Comparison of ENCODE assay signal across 9 cellular contexts in the genomic region with DNA sequence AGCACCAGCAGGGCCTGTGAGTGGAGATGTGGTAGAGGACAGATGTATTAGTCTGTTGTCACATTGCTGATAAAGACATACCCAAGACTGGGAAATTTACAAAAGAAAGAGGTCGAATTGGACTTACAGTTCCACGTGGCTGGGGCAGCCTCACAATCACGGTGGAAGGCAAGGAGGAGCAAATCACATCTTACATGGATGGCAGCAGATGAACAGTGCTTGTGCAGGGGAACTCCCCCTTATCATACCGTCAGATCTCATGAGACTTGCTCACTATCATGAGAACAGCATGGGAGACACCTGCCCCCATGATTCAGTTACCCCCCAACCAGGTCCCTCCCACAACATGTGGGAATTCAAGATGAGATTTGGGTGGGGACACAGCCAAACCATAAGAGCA.
"Had no signal": no experiment of that assay in that cellular context is flagged by ENCODE, and none has a peak within 500 bp of the region (broad histone marks: within the 10 kb centered on the region; RNA-seq: fewer than 3 reads in every experiment).

No MANE protein-coding gene starts in this region.

- H3K4me1 ChIP-seq: HAP-1 had no signal

- DNase-seq: GM23248, GOT3, H7, IMR-90, KBM-7 had no signal

- ATAC-seq: HCT116 had no signal

- H3K9me3 ChIP-seq: HAP-1 had no signal

- H3K4me3 ChIP-seq: GM23248, HAP-1 had no signal

- H2AFZ ChIP-seq: GM23248 had no signal

- H3K36me3 ChIP-seq: HAP-1 had no signal

- H3K27ac ChIP-seq: GM23248, HL-60, KMS-11 had no signal

- H3K4me2 ChIP-seq: KMS-11 had no signal

- H3K9ac ChIP-seq: GM23248, KMS-11 had no signal
